In genomic region chr12:29499235-29499634, GRCh38 we compare ENCODE assay signal across 28 cellular contexts. TPM values are rescaled to one million over a fixed set of nuclear protein-coding genes. Genes with fewer than 3 reads are reported as not detected.
"Had no signal": no experiment of that assay in that cellular context is flagged by ENCODE, and none has a peak within 500 bp of the region (broad histone marks: within the 10 kb centered on the region; RNA-seq: fewer than 3 reads in every experiment).

No MANE protein-coding gene starts in this region.

- H3K27ac ChIP-seq: ascending aorta had no signal

- DNase-seq: activated CD4-positive, alpha-beta T cell treated with anti-CD3 and anti-CD28 coated beads, Interleukin-2, amount 10 ng/mL, durations not matched to agents 24 days and 14 days; activated CD4-positive, alpha-beta T cell treated with anti-CD3 and anti-CD28 coated beads, Interleukin-2, amount 50 U/mL, for 48 hours; activated CD8-positive, alpha-beta T cell treated with anti-CD3 and anti-CD28 coated beads, Interleukin-2, amount 10 ng/mL, durations not matched to agents 7 days and 5 days; activated gamma-delta T cell; activated naive CD4-positive, alpha-beta T cell treated with Interleukin-2 at 50 U/mL for 16 hours; activated naive CD8-positive, alpha-beta T cell treated with anti-CD3 and anti-CD28 coated beads, Interleukin-2, amount 10 ng/mL, durations not matched to agents 7 days and 5 days; activated T-cell treated with anti-CD3 and anti-CD28 coated beads, Interleukin-2, amount 50 U/mL, for 24 hours; amygdala; Karpas-422; NCI-H1092 treated with DMSO at 0.1 percent for 48 hours; NCI-H1417; NCI-H146; NCI-H187; NCI-H2029 treated with DMSO at 0.1 percent for 48 hours; NCI-H2107; NCI-H2171; NCI-H510A; NCI-H526; NCI-H748 treated with DMSO at 0.1 percent for 48 hours; OCI-M1; Right ventricle myocardium superior; SW 1271; T1000 had no signal

- H3K27me3 ChIP-seq: ascending aorta had no signal

- H3K9me3 ChIP-seq: ascending aorta had no signal

- H3K4me3 ChIP-seq: ascending aorta had no signal

- H3K4me1 ChIP-seq: ascending aorta had no signal

- ATAC-seq: activated CD8-positive, alpha-beta T cell treated with anti-CD3 and anti-CD28 coated beads, Interleukin-2, amount 10 ng/mL, durations not matched to agents 7 days and 5 days had no signal

RNA-seq across cellular contexts. Expression of gene OVCH1, which starts 1.7 kb away (rescaled TPM):
- total RNA-seq: activated CD4-positive, alpha-beta T cell treated with anti-CD3 and anti-CD28 coated beads, Interleukin-2, amount 10 ng/mL, durations not matched to agents 24 days and 14 days; activated CD8-positive, alpha-beta T cell treated with anti-CD3 and anti-CD28 coated beads, Interleukin-2, amount 10 ng/mL, durations not matched to agents 7 days and 5 days; activated naive CD8-positive, alpha-beta T cell treated with anti-CD3 and anti-CD28 coated beads, Interleukin-2, amount 10 ng/mL, durations not matched to agents 7 days and 5 days; activated T-helper 2 cell treated with anti-CD3 and anti-CD28 coated beads, Interferon-gamma antibody, Interleukin-2, Interleukin-4, amounts not matched to agents 10 μg/mL and 5 μg/mL and 100 μg/mL, durations not matched to agents 14 hours and 24 hours and 36 hours; cardiac septum; Right ventricle myocardium superior; T-helper 1 cell treated with Interleukin-12 subunit alpha and Interleukin-12 subunit beta and Interleukin-4 antibody, amounts not matched to agents 30 ng/mL and 1 ng/mL, for 36 hours; T-helper 2 cell treated with Interferon-gamma antibody and Interleukin-4, amounts not matched to agents 100 ng/mL and 5 ng/mL, for 36 hours had no signal
